22 cellular contexts compared by ENCODE assay signal in the genomic region with DNA sequence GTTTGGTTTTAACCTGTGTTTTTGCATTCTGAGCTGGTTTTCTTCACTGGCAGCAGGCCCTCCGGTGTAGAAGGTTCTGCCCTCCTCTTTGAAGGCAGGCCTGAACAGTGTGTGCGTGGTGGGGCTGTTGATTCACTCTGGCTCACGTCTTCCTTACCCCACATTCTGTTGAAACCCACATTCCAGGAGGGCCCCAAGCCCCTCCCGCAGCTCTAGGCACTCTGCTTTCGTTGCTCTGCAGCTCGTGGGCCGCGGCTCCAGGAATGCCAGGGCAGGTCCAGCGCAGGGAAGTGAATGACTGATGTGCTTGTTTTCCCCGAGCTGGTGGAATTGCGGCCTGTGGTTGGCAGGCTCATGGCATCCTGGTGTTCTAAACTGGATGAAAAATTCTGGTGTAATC. TPM values are rescaled to one million over a fixed set of nuclear protein-coding genes. Genes with fewer than 3 reads are reported as not detected.
DNase-seq lines count a peak whose midpoint lies in the region; ATAC-seq, FAIRE-seq and TF ChIP-seq lines count a peak whose summit lies in the region.
"Had no signal": no experiment of that assay in that cellular context is flagged by ENCODE, and none has a peak within 500 bp of the region (broad histone marks: within the 10 kb centered on the region; RNA-seq: fewer than 3 reads in every experiment).

No MANE protein-coding gene starts in this region.

- no peak overlapping the region for H2BK20ac ChIP-seq in H1 (ENCODE audit: low read length)

- H3K27ac Mint-ChIP-seq in WTC11 (no peak overlapping the region), nephron progenitor cell (peak overlapping the region; percentile 90)
- H3K27ac Mint-ChIP-seq: memory B cell; naive thymus-derived CD4-positive, alpha-beta T cell had no signal

- no peaks in the 10 kb centered on the region for H3K27me3 Mint-ChIP-seq in WTC11 (ENCODE audit: low read depth)
- H3K27me3 Mint-ChIP-seq in nephron progenitor cell (ENCODE audit: low read depth, poor library complexity), result no peaks in the 10 kb centered on the region
- H3K27me3 Mint-ChIP-seq: memory B cell had no signal

- TF ChIP-seq EP300 in H1 (IDR thresholded peaks at IDR 0.05; ENCODE audit: borderline replicate concordance in 1 of 2, low read depth in 2 of 2, low read length in 2 of 2), result no peak

- H2BK12ac ChIP-seq in H1 (ENCODE audit: low read depth, low read length), result no peak overlapping the region

- peak overlapping the region; percentile 68; the same call in 1 of the 2 replicates for H4K8ac ChIP-seq in H1 (ENCODE audit: extremely low read depth, insufficient read depth, low read length)

- H3K4me3 Mint-ChIP-seq in WTC11 (no peak overlapping the region), nephron progenitor cell (no peak overlapping the region)
- H3K4me3 Mint-ChIP-seq: memory B cell; naive thymus-derived CD4-positive, alpha-beta T cell had no signal

- H4K91ac ChIP-seq in H1 (replicated peaks; ENCODE audit: insufficient read length, low read length), result no peak overlapping the region

- DNase-seq in WTC11 (ENCODE audit: low spot score) (no peak), H1 (ENCODE audit: low read depth in 1 of 2, low spot score in 2 of 2) (no peak), nephron progenitor cell (no peak), upper lobe of right lung (no peak), Kasumi-1 (lab: John Stamatoyannopoulos, UW) (no peak), thyroid gland (no peak)
- DNase-seq: activated CD4-positive, alpha-beta T cell treated with anti-CD3 and anti-CD28 coated beads, Interleukin-2, amount 50 U/mL, for 1 hour; activated CD8-positive, alpha-beta memory T cell treated with anti-CD3 and anti-CD28 coated beads, Interleukin-2, amount 50 U/mL, for 48 hours; activated gamma-delta T cell; amniotic stem cell; effector CD8-positive, alpha-beta T cell; GM23248; naive thymus-derived CD4-positive, alpha-beta T cell; NCI-H1417; NCI-H526 treated with DMSO at 0.1 percent for 48 hours; psoas muscle; SIG-M5; spleen; T-helper 1 cell; testis had no signal

- H3K36me3 ChIP-seq in H1 (ENCODE audit: control insufficient read depth in 2 of 4, insufficient read depth in 4 of 4, low read length in 3 of 4), result no peaks in the 10 kb centered on the region
- H3K36me3 ChIP-seq in upper lobe of right lung, result peaks cover 22% of the 10 kb centered on the region
- peaks cover 7 to 8% of the 10 kb centered on the region in 2 donors for H3K36me3 ChIP-seq in thyroid gland

- intact Hi-C loops in upper lobe of right lung (cut with DNase I) (no loop called here), thyroid gland (cut with DNase I) (no loop called here)

- no peak overlapping the region for H3K18ac ChIP-seq in H1 (ENCODE audit: extremely low read depth, low read length)

- H3K27ac ChIP-seq in H1 (ENCODE audit: low read depth, low read length), result no peak overlapping the region
- H3K27ac ChIP-seq in upper lobe of right lung, result no peak overlapping the region
- H3K27ac ChIP-seq in thyroid gland, result no peak overlapping the region
- H3K27ac ChIP-seq: GM23248, psoas muscle, spleen, testis had no signal

- no peaks in the 10 kb centered on the region; the same call in 1 of the 2 replicates for H3K36me3 Mint-ChIP-seq in WTC11
- H3K36me3 Mint-ChIP-seq in nephron progenitor cell (ENCODE audit: low read depth), result no peaks in the 10 kb centered on the region
- H3K36me3 Mint-ChIP-seq: memory B cell; naive thymus-derived CD4-positive, alpha-beta T cell had no signal

- H3K4ac ChIP-seq in H1 (replicated peaks; ENCODE audit: insufficient read length, low read depth, low read length), result no peak overlapping the region

- no peak overlapping the region for H3K4me2 ChIP-seq in H1 (ENCODE audit: insufficient read depth in 1 of 2, low read depth in 2 of 2, low read length in 2 of 2)

- H3K9ac ChIP-seq in H1 (replicated peaks in 1 of 4; ENCODE audit: extremely low read depth in 1 of 4, low read depth in 3 of 4, low read length in 3 of 4), result no peak overlapping the region
- H3K9ac ChIP-seq: GM23248 had no signal

- no peak overlapping the region for H2AFZ ChIP-seq in H1 (ENCODE audit: low read length)
- H2AFZ ChIP-seq: GM23248 had no signal

- POLR2A ChIA-PET in WTC11 (lab: Charles Lee), result no interaction called here
- POLR2A ChIA-PET in H1 (lab: Charles Lee; ENCODE audit: partially characterized antibody), result interaction anchor here (0.7 kb wide), 1 partner anchor 1025 kb away, joined by 3 read pairs; no protein-coding TSS in a partner anchor

- H3K23ac ChIP-seq in H1 (ENCODE audit: insufficient read length), result no peak overlapping the region

- no peak overlapping the region for H2BK15ac ChIP-seq in H1 (ENCODE audit: low read length)

- H3K56ac ChIP-seq in H1 (replicated peaks; ENCODE audit: insufficient read length, low read depth, low read length), result no peak overlapping the region

- no peak overlapping the region for H2BK5ac ChIP-seq in H1 (ENCODE audit: low read depth, low read length)

- no peak overlapping the region for H2BK120ac ChIP-seq in H1 (replicated peaks; ENCODE audit: low read depth, low read length)

- TF ChIP-seq POLR2A in H1 (IDR thresholded peaks at IDR 0.05; ENCODE audit: control extremely low read depth in 1 of 2, low read depth in 2 of 2, low read length in 2 of 2), result no peak
- no peak for TF ChIP-seq POLR2A in thyroid gland (IDR thresholded peaks at IDR 0.05)

- peak; percentile 44; the same call in 1 of the 2 replicates for ATAC-seq in WTC11
- peak; percentile 31 for ATAC-seq in upper lobe of right lung
- no peak for ATAC-seq in HG03045 (IDR thresholded peaks at IDR 0.05; ENCODE audit: unreplicated experiment)
- ATAC-seq: naive thymus-derived CD4-positive, alpha-beta T cell; psoas muscle had no signal

- no peak overlapping the region for H3K14ac ChIP-seq in H1 (ENCODE audit: insufficient read length)

- WGBS in H1 (ENCODE audit: extremely low coverage in 1 of 2, insufficient coverage in 1 of 2, insufficient read length in 1 of 2, insufficient replicate concordance in 2 of 2, low coverage in 1 of 2, low lambda C conversion rate in 2 of 2, missing lambda C conversion rate in 1 of 2), 2 experiments, result 91% methylated on average over 11 of the region's 11 CpGs; no CpG with 5 or more reads in 1 of the 2 experiments
- WGBS in thyroid gland, 2 donors, result 89 to 95% methylated on average over 11 of the region's 11 CpGs

- no peaks in the 10 kb centered on the region for H3K27me3 ChIP-seq in H1 (replicated peaks in 1 of 4; ENCODE audit: control insufficient read depth in 3 of 4, extremely low read depth in 1 of 4, insufficient read depth in 3 of 4, low read length in 3 of 4)
- no peaks in the 10 kb centered on the region for H3K27me3 ChIP-seq in upper lobe of right lung
- H3K27me3 ChIP-seq in thyroid gland, result no peaks in the 10 kb centered on the region
- H3K27me3 ChIP-seq: spleen, testis had no signal

- no peaks in the 10 kb centered on the region for H3K23me2 ChIP-seq in H1 (ENCODE audit: low read depth, low read length)

- no peak overlapping the region for H4K5ac ChIP-seq in H1 (ENCODE audit: insufficient read length, low read depth, low read length)

- H3K79me2 ChIP-seq in H1 (ENCODE audit: control insufficient read depth in 1 of 2, insufficient read depth in 2 of 2, low read length in 2 of 2), result no peaks in the 10 kb centered on the region

- CTCF ChIA-PET in WTC11 (lab: Charles Lee), result interaction anchor here (1.4 kb wide), 1 partner anchor 55 kb away, joined by 8 read pairs; no protein-coding TSS in a partner anchor
- CTCF ChIA-PET in H1 (lab: Charles Lee; ENCODE audit: partially characterized antibody), result interaction anchor here (2.7 kb wide), 1 partner anchor 20 kb away, joined by 6 read pairs; no protein-coding TSS in a partner anchor

- H2AK5ac ChIP-seq in H1 (ENCODE audit: low read depth, low read length), result no peak overlapping the region

- H3K9me3 Mint-ChIP-seq in WTC11 (no peaks in the 10 kb centered on the region), nephron progenitor cell (no peaks in the 10 kb centered on the region)
- H3K9me3 Mint-ChIP-seq: memory B cell; naive thymus-derived CD4-positive, alpha-beta T cell had no signal

- FAIRE-seq in H1 (lab: Jason Lieb, UNC), result no peak

- H3K79me1 ChIP-seq in H1 (ENCODE audit: low read depth, low read length), result no peaks in the 10 kb centered on the region

- no peak for TF ChIP-seq RAD21 in H1 (IDR thresholded peaks at IDR 0.05 in 1 of 2, conservative IDR thresholded peaks at IDR 0.05 in 1 of 2; ENCODE audit: low read depth in 2 of 2, low read length in 2 of 2)

- peaks cover 5% of the 10 kb centered on the region; the same call in 1 of the 2 replicates for H3K4me1 Mint-ChIP-seq in WTC11
- peaks cover 60% of the 10 kb centered on the region for H3K4me1 Mint-ChIP-seq in nephron progenitor cell
- H3K4me1 Mint-ChIP-seq: memory B cell had no signal

- TF ChIP-seq CTCF in WTC11 (IDR thresholded peaks at IDR 0.05), result no peak
- no peak for TF ChIP-seq CTCF in H1 (IDR thresholded peaks at IDR 0.05; ENCODE audit: control extremely low read depth in 1 of 3, insufficient read depth in 1 of 3, low read depth in 1 of 3, low read length in 3 of 3)
- no peak for TF ChIP-seq CTCF in nephron progenitor cell (IDR thresholded peaks at IDR 0.05)
- no peak for TF ChIP-seq CTCF in upper lobe of right lung (IDR thresholded peaks at IDR 0.05)
- no peak for TF ChIP-seq CTCF in thyroid gland (IDR thresholded peaks at IDR 0.05)

- H3K4me3 ChIP-seq in H1 (ENCODE audit: extremely low read depth in 1 of 4, insufficient read depth in 2 of 4, low read depth in 3 of 4, low read length in 4 of 4) (no peak overlapping the region), upper lobe of right lung (no peak overlapping the region), thyroid gland (replicated peaks in 1 of 3) (no peak overlapping the region)
- H3K4me3 ChIP-seq: GM23248, psoas muscle, spleen, testis had no signal

- H3K4me1 ChIP-seq in H1 (replicated peaks in 1 of 4; ENCODE audit: control insufficient read depth in 3 of 4, insufficient read depth in 4 of 4, low read length in 3 of 4) (no peaks in the 10 kb centered on the region; a peak in 1 of 7 replicates), upper lobe of right lung (no peaks in the 10 kb centered on the region), thyroid gland (no peaks in the 10 kb centered on the region)
- H3K4me1 ChIP-seq: psoas muscle, testis had no signal

- no peaks in the 10 kb centered on the region for H4K20me1 ChIP-seq in H1 (replicated peaks in 1 of 2; ENCODE audit: control insufficient read depth in 1 of 2, insufficient read depth in 2 of 2, low read length in 2 of 2)

- H3K9me3 ChIP-seq in H1 (ENCODE audit: insufficient read depth in 2 of 2, low read depth in 1 of 2, low read length in 1 of 2) (no peaks in the 10 kb centered on the region), upper lobe of right lung (no peaks in the 10 kb centered on the region), thyroid gland (no peaks in the 10 kb centered on the region)
- H3K9me3 ChIP-seq: psoas muscle, spleen, testis had no signal

RNA-seq across cellular contexts. Expression of a gene that starts 49.0 kb away (rescaled TPM):
- total RNA-seq in WTC11 (2021) (15.4 to 18.3 TPM (median 16.0 TPM) in 3 replicates), upper lobe of right lung (83.8 TPM), thyroid gland (10 to 100 TPM; 37.1 to 99.4 (median 68.2) TPM)
- total RNA-seq in H1 (2021; fragmentation: NEBNext Ultra II Directional; extraction: Animal tissue kit (Norgen Biotek cat#: 25700)), result 15.8 and 16.5 TPM in 2 replicates
- polyA plus RNA-seq in H1 (2011; rRNA removed), result 10.9 and 20.1 TPM in 2 replicates
- polyA plus RNA-seq in H1 (2011; cell fraction: cytosol; rRNA removed), result 13.2 TPM
- polyA plus RNA-seq in H1 (2011; cell fraction: nucleus; rRNA removed), result 14.4 TPM
- polyA plus RNA-seq in H1 (2012, experiment 1 of 2), result 18.2 to 21.1 TPM (median 19.7 TPM) in 4 replicates
- 17.5 TPM for polyA plus RNA-seq in H1 (2012, experiment 2 of 2)
- 22.0 TPM for polyA plus RNA-seq in H1 (2013, experiment 1 of 2)
- 21.8 TPM for polyA plus RNA-seq in H1 (2013, experiment 2 of 2)
- 7.5 and 11.1 TPM in 2 replicates for polyA minus RNA-seq in H1 (2011; rRNA and poly(A)+ RNA removed)
- 5.9 TPM for polyA minus RNA-seq in H1 (2011; cell fraction: cytosol; rRNA and poly(A)+ RNA removed)
- polyA minus RNA-seq in H1 (2011; cell fraction: nucleus; rRNA and poly(A)+ RNA removed), result 3.9 TPM
- polyA plus RNA-seq: naive thymus-derived CD4-positive, alpha-beta T cell had no signal

RNA-seq across cellular contexts. Expression of a gene that starts 50.2 kb away (rescaled TPM):
- total RNA-seq in WTC11 (2021), result 0.09 to 0.18 TPM (median 0.13 TPM) in 3 replicates
- total RNA-seq in H1 (2021; fragmentation: NEBNext Ultra II Directional; extraction: Animal tissue kit (Norgen Biotek cat#: 25700)), result not detected in 2 replicates
- polyA plus RNA-seq in H1 (2011; rRNA removed), result 0.02 and 0.03 TPM in 2 replicates
- polyA plus RNA-seq in H1 (2011; cell fraction: cytosol; rRNA removed), result not detected
- 0.04 TPM for polyA plus RNA-seq in H1 (2011; cell fraction: nucleus; rRNA removed)
- polyA plus RNA-seq in H1 (2012, experiment 1 of 2), result not detected in 4 replicates
- not detected for polyA plus RNA-seq in H1 (2012, experiment 2 of 2)
- 0.02 TPM for polyA plus RNA-seq in H1 (2013, experiment 1 of 2)
- under 0.01 TPM for polyA plus RNA-seq in H1 (2013, experiment 2 of 2)
- polyA minus RNA-seq in H1 (2011; rRNA and poly(A)+ RNA removed), result 0.03 TPM in 1 of 2 replicates, not detected in the other
- polyA minus RNA-seq in H1 (2011; cell fraction: cytosol; rRNA and poly(A)+ RNA removed), result not detected
- not detected for polyA minus RNA-seq in H1 (2011; cell fraction: nucleus; rRNA and poly(A)+ RNA removed)
- total RNA-seq in upper lobe of right lung, result 78.6 TPM
- total RNA-seq in thyroid gland, result under 1 TPM in 2 of 4 donors, not detected in 2; 0.10 to 0.13 TPM
- total RNA-seq: GM23248; naive thymus-derived CD4-positive, alpha-beta T cell had no signal
- polyA plus RNA-seq: GM23248; naive thymus-derived CD4-positive, alpha-beta T cell had no signal

RNA-seq across cellular contexts. Expression of a gene that starts 55.9 kb away (rescaled TPM):
- total RNA-seq in WTC11 (2021), result not detected in 3 replicates
- not detected in 2 replicates for total RNA-seq in H1 (2021; fragmentation: NEBNext Ultra II Directional; extraction: Animal tissue kit (Norgen Biotek cat#: 25700))
- polyA plus RNA-seq in H1 (2011; rRNA removed), result not detected in 2 replicates
- polyA plus RNA-seq in H1 (2011; cell fraction: cytosol; rRNA removed), result not detected
- not detected for polyA plus RNA-seq in H1 (2011; cell fraction: nucleus; rRNA removed)
- polyA plus RNA-seq in H1 (2012, experiment 1 of 2), result not detected in 4 replicates
- not detected for polyA plus RNA-seq in H1 (2012, experiment 2 of 2)
- polyA plus RNA-seq in H1 (2013, experiment 1 of 2), result not detected
- polyA plus RNA-seq in H1 (2013, experiment 2 of 2), result not detected
- not detected in 2 replicates for polyA minus RNA-seq in H1 (2011; rRNA and poly(A)+ RNA removed)
- not detected for polyA minus RNA-seq in H1 (2011; cell fraction: cytosol; rRNA and poly(A)+ RNA removed)
- polyA minus RNA-seq in H1 (2011; cell fraction: nucleus; rRNA and poly(A)+ RNA removed), result not detected
- total RNA-seq in upper lobe of right lung, result not detected
- total RNA-seq in thyroid gland, result not detected
- total RNA-seq: GM23248; naive thymus-derived CD4-positive, alpha-beta T cell; psoas muscle; spleen had no signal
- polyA plus RNA-seq: GM23248; naive thymus-derived CD4-positive, alpha-beta T cell; spleen had no signal

Comparison
In these comparisons a context has a peak if more than half of its experiments do, and no peak if none do; other contexts are left out.
1. RNA of a gene that starts 50.2 kb away (total RNA-seq): 78.6 TPM in upper lobe of right lung (single experiment); 0.09 to 0.18 TPM in WTC11, 0.10 to 0.13 TPM in thyroid gland and not detected in H1; every median in the first group is over 10 times any median in the second.